Comparison of ENCODE assay signal across 8 cellular contexts in genomic region chr12:4538207-4539160, GRCh38. TPM values are rescaled to one million over a fixed set of nuclear protein-coding genes. Genes with fewer than 3 reads are reported as not detected.
A peak's percentile ranks its signal among the peaks of the same experiment; 100 is the strongest.
DNase-seq lines count a peak whose midpoint lies in the region; ATAC-seq, FAIRE-seq and TF ChIP-seq lines count a peak whose summit lies in the region.

RAD51AP1 (plus strand) TSS chr12:4538890; CDS start chr12:4538940, 50 bp downstream.

- H2BK15ac ChIP-seq in H1 (ENCODE audit: low read length): no peak within 1 kb of the TSS

- H3K56ac ChIP-seq in H1 (replicated peaks; ENCODE audit: insufficient read length, low read depth, low read length): peak within 1 kb of the TSS; percentile 1

- TF ChIP-seq CTCF in H1 (IDR thresholded peaks at IDR 0.05; ENCODE audit: control extremely low read depth in 1 of 3, insufficient read depth in 1 of 3, low read depth in 1 of 3, low read length in 3 of 3): no peak

- peak within 1 kb of the TSS; percentile 99 for H3K27ac ChIP-seq in H1 (ENCODE audit: low read depth, low read length)

- H2BK120ac ChIP-seq in H1 (replicated peaks; ENCODE audit: low read depth, low read length): no peak within 1 kb of the TSS

- peaks cover 16% of the 10 kb centered on the region for H3K4me1 Mint-ChIP-seq in memory B cell

- no peaks in the 10 kb centered on the region for H3K36me3 Mint-ChIP-seq in memory B cell

- no peak within 1 kb of the TSS for H3K14ac ChIP-seq in H1 (ENCODE audit: insufficient read length)

- POLR2A ChIA-PET in H1 (lab: Charles Lee; ENCODE audit: partially characterized antibody): interaction anchor here (0.9 to 2.0 kb wide), 4 partner anchors 16 to 115 kb away, joined by 3 to 10 read pairs (median 3); partner anchors contain the start of gene DYRK4

- H4K8ac ChIP-seq in H1 (ENCODE audit: extremely low read depth, insufficient read depth, low read length): peak within 1 kb of the TSS; percentile 83; the same call in 1 of the 2 replicates

- H2AFZ ChIP-seq in H1 (ENCODE audit: low read length): peak within 1 kb of the TSS; percentile 99

- H3K9me3 Mint-ChIP-seq in memory B cell: no peaks in the 10 kb centered on the region

- peaks cover 0 to 2% of the 10 kb centered on the region in 2 experiments for H4K20me1 ChIP-seq in H1 (replicated peaks in 1 of 2; ENCODE audit: control insufficient read depth in 1 of 2, insufficient read depth in 2 of 2, low read length in 2 of 2)

- peaks cover 10% of the 10 kb centered on the region for H3K23me2 ChIP-seq in H1 (ENCODE audit: low read depth, low read length)

- H2BK20ac ChIP-seq in H1 (ENCODE audit: low read length): no peak within 1 kb of the TSS

- no peak within 1 kb of the TSS for H3K4ac ChIP-seq in H1 (replicated peaks; ENCODE audit: insufficient read length, low read depth, low read length)

- peak; percentile 90 for DNase-seq in COLO668 (lab: John Stamatoyannopoulos, UW; ENCODE audit: unreplicated experiment)
- DNase-seq in HTR-8/SVneo (ENCODE audit: insufficient read length, low spot score): peak; percentile 97
- peak; percentile 98 for DNase-seq in NOMO-1 treated with dmso at 0.1 percent for 144 hours (lab: John Stamatoyannopoulos, UW; ENCODE audit: unreplicated experiment)
- DNase-seq in activated CD8-positive, alpha-beta memory T cell treated with anti-CD3 and anti-CD28 coated beads for 48 hours (ENCODE audit: low read depth in 2 of 3, low spot score in 2 of 3): peak; percentile 77 to 87 (median 86)
- DNase-seq in H1 (ENCODE audit: low read depth in 1 of 2, low spot score in 2 of 2): peak; percentile 91 to 93
- DNase-seq in memory B cell (ENCODE audit: low spot score in 2 of 2): peak; percentile 89 to 95
- DNase-seq in stimulated activated CD8-positive, alpha-beta memory T cell treated with anti-CD3 and anti-CD28 coated beads, Interleukin-12 subunit alpha, Interleukin-12 subunit beta, amount 100 ng/mL, for 24 hours (ENCODE audit: extremely low read depth): peak; percentile 85

- ATAC-seq in GM21367 (IDR thresholded peaks at IDR 0.05; ENCODE audit: unreplicated experiment): peak; percentile 76
- peak; percentile 98 for ATAC-seq in memory B cell (ENCODE audit: low read depth)

- peak in 1 of 2 experiments; percentile 97; a peak in 2 of 3 replicates for TF ChIP-seq EP300 in H1 (IDR thresholded peaks at IDR 0.05; ENCODE audit: borderline replicate concordance in 1 of 2, low read depth in 2 of 2, low read length in 2 of 2)

- H3K4me3 Mint-ChIP-seq in memory B cell: peak within 1 kb of the TSS; percentile 92

- H3K27me3 Mint-ChIP-seq in memory B cell: no peaks in the 10 kb centered on the region

- H3K27me3 ChIP-seq in H1 (replicated peaks in 1 of 4; ENCODE audit: control insufficient read depth in 3 of 4, extremely low read depth in 1 of 4, insufficient read depth in 3 of 4, low read length in 3 of 4): no peaks in the 10 kb centered on the region

- no peak within 1 kb of the TSS for H4K5ac ChIP-seq in H1 (ENCODE audit: insufficient read length, low read depth, low read length)

- no peak within 1 kb of the TSS for H4K91ac ChIP-seq in H1 (replicated peaks; ENCODE audit: insufficient read length, low read length)

- CTCF ChIA-PET in H1 (lab: Charles Lee; ENCODE audit: partially characterized antibody): interaction anchor here (0.7 to 1.1 kb wide), 3 partner anchors 13 to 158 kb away, joined by 3 to 4 read pairs (median 3); no protein-coding TSS in a partner anchor

- TF ChIP-seq POLR2A in H1 (IDR thresholded peaks at IDR 0.05; ENCODE audit: control extremely low read depth in 1 of 2, low read depth in 2 of 2, low read length in 2 of 2): peak; percentile 61 to 87

- FAIRE-seq in HTR-8/SVneo (lab: Jason Lieb, UNC): peak; percentile 99
- FAIRE-seq in H1 (lab: Jason Lieb, UNC): peak; percentile 93

- peak within 1 kb of the TSS; percentile 97 for H3K27ac Mint-ChIP-seq in memory B cell

- H3K9me3 ChIP-seq in H1 (ENCODE audit: insufficient read depth in 2 of 2, low read depth in 1 of 2, low read length in 1 of 2): no peaks in the 10 kb centered on the region

- H3K18ac ChIP-seq in H1 (ENCODE audit: extremely low read depth, low read length): peak within 1 kb of the TSS; percentile 55; the same call in 1 of the 2 replicates

- H2AK5ac ChIP-seq in H1 (ENCODE audit: low read depth, low read length): no peak within 1 kb of the TSS

- peaks cover 7 to 45% of the 10 kb centered on the region in 2 experiments for H3K79me2 ChIP-seq in H1 (ENCODE audit: control insufficient read depth in 1 of 2, insufficient read depth in 2 of 2, low read length in 2 of 2)

- peak within 1 kb of the TSS; percentile 82 to 100 (median 90) for H3K4me3 ChIP-seq in H1 (ENCODE audit: extremely low read depth in 1 of 4, insufficient read depth in 2 of 4, low read depth in 3 of 4, low read length in 4 of 4)

- 3% methylated on average over 49 of the region's 49 CpGs; no CpG with 5 or more reads in 1 of the 2 experiments for WGBS in H1 (ENCODE audit: extremely low coverage in 1 of 2, insufficient coverage in 1 of 2, insufficient read length in 1 of 2, insufficient replicate concordance in 2 of 2, low coverage in 1 of 2, low lambda C conversion rate in 2 of 2, missing lambda C conversion rate in 1 of 2), 2 experiments

- peak within 1 kb of the TSS; percentile 82 to 87 for H3K4me2 ChIP-seq in H1 (ENCODE audit: insufficient read depth in 1 of 2, low read depth in 2 of 2, low read length in 2 of 2)

- TF ChIP-seq RAD21 in H1 (IDR thresholded peaks at IDR 0.05 in 1 of 2, conservative IDR thresholded peaks at IDR 0.05 in 1 of 2; ENCODE audit: low read depth in 2 of 2, low read length in 2 of 2): no peak

- H3K36me3 ChIP-seq in H1 (ENCODE audit: control insufficient read depth in 2 of 4, insufficient read depth in 4 of 4, low read length in 3 of 4): peaks cover 0 to 13% (median 5%) of the 10 kb centered on the region in 4 experiments; a peak in 3 of 8 replicates

- H3K23ac ChIP-seq in H1 (ENCODE audit: insufficient read length): no peak within 1 kb of the TSS

- peak within 1 kb of the TSS; percentile 23; the same call in 1 of the 2 replicates for H2BK12ac ChIP-seq in H1 (ENCODE audit: low read depth, low read length)

- H3K79me1 ChIP-seq in H1 (ENCODE audit: low read depth, low read length): no peaks in the 10 kb centered on the region

- peaks cover 0 to 6% (median 2%) of the 10 kb centered on the region in 4 experiments; a peak in 4 of 7 replicates for H3K4me1 ChIP-seq in H1 (replicated peaks in 1 of 4; ENCODE audit: control insufficient read depth in 3 of 4, insufficient read depth in 4 of 4, low read length in 3 of 4)

- H2BK5ac ChIP-seq in H1 (ENCODE audit: low read depth, low read length): peak within 1 kb of the TSS; percentile 87

- peak within 1 kb of the TSS; percentile 86 to 100 (median 99) for H3K9ac ChIP-seq in H1 (replicated peaks in 1 of 4; ENCODE audit: extremely low read depth in 1 of 4, low read depth in 3 of 4, low read length in 3 of 4)

TF ChIP-seq in H1, 55 proteins besides CTCF, POLR2A, EP300 and RAD21 (continues in another document):
- TF ChIP-seq TEAD4 (IDR thresholded peaks at IDR 0.05; ENCODE audit: low read depth, low read length) (peak; percentile 71; the same call in 1 of the 2 replicates), BCL11A (IDR thresholded peaks at IDR 0.05; ENCODE audit: low read depth in 2 of 2, low read length in 2 of 2) (no peak), MAX (IDR thresholded peaks at IDR 0.05) (peak; percentile 94), BRCA1 (IDR thresholded peaks at IDR 0.05; ENCODE audit: low read depth, low read length) (no peak), KDM5A (IDR thresholded peaks at IDR 0.05; ENCODE audit: low read length) (peak; percentile 52; the same call in 1 of the 2 replicates), MAFK (IDR thresholded peaks at IDR 0.05; ENCODE audit: low read depth, low read length) (no peak), SP1 (IDR thresholded peaks at IDR 0.05; ENCODE audit: low read depth, low read length) (peak; percentile 67; the same call in 1 of the 2 replicates), SIX5 (IDR thresholded peaks at IDR 0.05; ENCODE audit: low read depth, low read length) (no peak), SUZ12 (IDR thresholded peaks at IDR 0.05; ENCODE audit: low read length) (no peak), SIN3A (conservative IDR thresholded peaks at IDR 0.05 in 1 of 2, IDR thresholded peaks at IDR 0.05 in 1 of 2; ENCODE audit: low read depth in 1 of 2, low read length in 2 of 2) (peak; percentile 98 to 100), CBX5 (IDR thresholded peaks at IDR 0.05; ENCODE audit: low read depth, low read length) (no peak), YY1 (IDR thresholded peaks at IDR 0.05; ENCODE audit: low read depth, low read length) (0 out of 2 replicates have a peak, but pooled peaks have one; percentile 50), SP2 (IDR thresholded peaks at IDR 0.05; ENCODE audit: low read length) (no peak; the same call in 1 of the 2 replicates), KDM4A (IDR thresholded peaks at IDR 0.05; ENCODE audit: low read depth, low read length, severe bottlenecking) (peak; percentile 61), NANOG (IDR thresholded peaks at IDR 0.05; ENCODE audit: insufficient read depth, low read depth, low read length, poor library complexity, severe bottlenecking) (no peak), TBP (IDR thresholded peaks at IDR 0.05; ENCODE audit: low read depth, low read length) (peak; percentile 74), CEBPB (IDR thresholded peaks at IDR 0.05; ENCODE audit: low read depth, low read length) (no peak), SAP30 (IDR thresholded peaks at IDR 0.05; ENCODE audit: insufficient read depth, insufficient replicate concordance, low read length) (peak; percentile 100), NRF1 (IDR thresholded peaks at IDR 0.05; ENCODE audit: low read depth, low read length) (peak; percentile 82), TAF7 (optimal IDR thresholded peaks at IDR 0.05; ENCODE audit: borderline replicate concordance, low read depth, low read length) (no peak), ASH2L (IDR thresholded peaks at IDR 0.05; ENCODE audit: low read length) (peak; percentile 98), TAF1 (IDR thresholded peaks at IDR 0.05; ENCODE audit: low read depth, low read length) (peak; percentile 82)

RNA-seq across cellular contexts. Expression of gene RAD51AP1, which starts in this region (rescaled TPM):
- 42.4 and 48.3 TPM in 2 replicates for total RNA-seq in H1 (2021; fragmentation: NEBNext Ultra II Directional; extraction: Animal tissue kit (Norgen Biotek cat#: 25700))
- 9.9 and 29.7 TPM in 2 replicates for polyA plus RNA-seq in H1 (2011; rRNA removed)
- 42.5 TPM for polyA plus RNA-seq in H1 (2011; cell fraction: cytosol; rRNA removed)
- 7.5 TPM for polyA plus RNA-seq in H1 (2011; cell fraction: nucleus; rRNA removed)
- polyA plus RNA-seq in H1 (2012, experiment 1 of 2): 26.1 to 63.7 TPM (median 31.3 TPM) in 4 replicates
- polyA plus RNA-seq in H1 (2012, experiment 2 of 2): 6.3 TPM
- 62.3 TPM for polyA plus RNA-seq in H1 (2013, experiment 1 of 2)
- 58.5 TPM for polyA plus RNA-seq in H1 (2013, experiment 2 of 2)
- 8.5 and 16.6 TPM in 2 replicates for polyA minus RNA-seq in H1 (2011; rRNA and poly(A)+ RNA removed)
- polyA minus RNA-seq in H1 (2011; cell fraction: cytosol; rRNA and poly(A)+ RNA removed): 12.3 TPM
- polyA minus RNA-seq in H1 (2011; cell fraction: nucleus; rRNA and poly(A)+ RNA removed): 24.3 TPM

Comparison
In these comparisons a context has a peak if more than half of its experiments do, and no peak if none do; other contexts are left out.
1. Peak in every context shown above with its lines: DNase-seq, ATAC-seq, H3K4me3 ChIP-seq and H3K27ac ChIP-seq.